In genomic region chr15:59168536-59168935, GRCh38 we compare ENCODE assay signal across 14 cellular contexts. TPM values are rescaled to one million over a fixed set of nuclear protein-coding genes. Genes with fewer than 3 reads are reported as not detected.
A peak's percentile ranks its signal among the peaks of the same experiment; 100 is the strongest.
DNase-seq lines count a peak whose midpoint lies in the region; ATAC-seq and TF ChIP-seq lines count a peak whose summit lies in the region.
"Had no signal": no experiment of that assay in that cellular context is flagged by ENCODE, and none has a peak within 500 bp of the region (broad histone marks: within the 10 kb centered on the region; RNA-seq: fewer than 3 reads in every experiment).

No MANE protein-coding gene starts in this region.

- no peak overlapping the region for H3K4me3 Mint-ChIP-seq in Calu3 (ENCODE audit: low read depth, unreplicated experiment)
- H3K4me3 Mint-ChIP-seq: memory B cell had no signal

- no peak for ATAC-seq in HG03175 (IDR thresholded peaks at IDR 0.05; ENCODE audit: unreplicated experiment)
- ATAC-seq in sciatic nerve: no peak

- dilution Hi-C loops in mammary epithelial cell (cut with HindIII; ENCODE audit: low sequenced_read_pairs): no loop called here

- H3K9me3 Mint-ChIP-seq in Calu3 (ENCODE audit: low read depth, unreplicated experiment): no peaks in the 10 kb centered on the region
- H3K9me3 Mint-ChIP-seq: memory B cell had no signal

- H3K79me2 ChIP-seq in ACC112 (ENCODE audit: control insufficient read depth, insufficient read depth, low read length, unreplicated experiment) (no peaks in the 10 kb centered on the region), Loucy (ENCODE audit: insufficient read depth, low read length) (no peaks in the 10 kb centered on the region), mammary epithelial cell (ENCODE audit: insufficient read depth, low read length) (peaks cover 13% of the 10 kb centered on the region)
- H3K79me2 ChIP-seq: parathyroid adenoma had no signal

- H3K4me3 ChIP-seq in ACC112 (ENCODE audit: low read depth, low read length) (no peak overlapping the region), Loucy (ENCODE audit: low read length, poor library complexity, severe bottlenecking) (no peak overlapping the region), mammary epithelial cell (replicated peaks in 1 of 3; ENCODE audit: insufficient read depth in 1 of 3, low read depth in 2 of 3, low read length in 3 of 3) (no peak overlapping the region)

- H3K4me1 ChIP-seq in ACC112 (ENCODE audit: control insufficient read depth, insufficient read depth, low read length, unreplicated experiment) (peaks cover 42% of the 10 kb centered on the region), Loucy (ENCODE audit: insufficient read depth, low read length, poor library complexity, severe bottlenecking) (peaks cover 31% of the 10 kb centered on the region), mammary epithelial cell (ENCODE audit: insufficient read depth, low read length) (peaks cover 69% of the 10 kb centered on the region)
- H3K4me1 ChIP-seq: parathyroid adenoma had no signal

- H3F3A ChIP-seq in Loucy (ENCODE audit: low read depth): no peaks in the 10 kb centered on the region

- H3K4me2 ChIP-seq in Loucy (ENCODE audit: low read depth, low read length, poor library complexity, severe bottlenecking) (peak overlapping the region; percentile 32), mammary epithelial cell (ENCODE audit: insufficient read depth, low read depth, low read length) (peak overlapping the region; percentile 16)

- 63% methylated on average over 6 of the region's 7 CpGs for WGBS in mammary epithelial cell (ENCODE audit: low coverage, missing lambda C conversion rate)

- in situ Hi-C loops in mammary epithelial cell (cut with MboI; ENCODE audit: low sequenced_read_pairs in 2 of 2): no loop called here

- H3K4me1 Mint-ChIP-seq in Calu3 (ENCODE audit: low read depth, unreplicated experiment): peaks cover 25% of the 10 kb centered on the region
- H3K4me1 Mint-ChIP-seq: memory B cell had no signal

- no TSS peak for BruUV-seq in mammary epithelial cell (replicated peaks; lab: Mats Ljungman, UMichigan)
- no TSS peak for BruUV-seq in Calu3 (replicated peaks; lab: Mats Ljungman, UMichigan)

- peak; percentile 41 for DNase-seq in mammary epithelial cell
- peak; percentile 40 to 64 for DNase-seq in lung microvascular endothelial cell (ENCODE audit: low read depth in 2 of 2)
- no peak for DNase-seq in Calu3
- no peak for DNase-seq in NCI-H1417 (lab: John Stamatoyannopoulos, UW)
- no peak for DNase-seq in sciatic nerve (ENCODE audit: low spot score)
- DNase-seq: activated CD4-positive, alpha-beta T cell treated with anti-CD3 and anti-CD28 coated beads for 4 hours; cortex of kidney; stimulated activated CD4-positive, alpha-beta T cell treated with anti-CD3 and anti-CD28 coated beads, Interleukin-4, amount 100 ng/mL, for 24 hours had no signal

- H2AFZ ChIP-seq in ACC112 (ENCODE audit: low read length, unreplicated experiment) (no peak overlapping the region), Loucy (ENCODE audit: low read length) (no peak overlapping the region), mammary epithelial cell (ENCODE audit: low read depth, low read length) (no peak overlapping the region)
- H2AFZ ChIP-seq: parathyroid adenoma had no signal

- H3K27ac Mint-ChIP-seq in Calu3 (ENCODE audit: unreplicated experiment): no peak overlapping the region
- H3K27ac Mint-ChIP-seq: memory B cell had no signal

- H3K9me2 ChIP-seq in Loucy (replicated peaks; ENCODE audit: low read depth, low read length): no peaks in the 10 kb centered on the region

- no peaks in the 10 kb centered on the region for H3K27me3 Mint-ChIP-seq in Calu3 (ENCODE audit: unreplicated experiment)
- H3K27me3 Mint-ChIP-seq: memory B cell had no signal

- CTCF ChIA-PET in mammary epithelial cell (lab: Charles Lee; ENCODE audit: low non-redundant PET) (no interaction called here), Calu3 (lab: Charles Lee) (interaction anchor here (0.8 kb wide), 1 partner anchor 32 kb away, joined by 3 read pairs; no protein-coding TSS in a partner anchor)

- H3K27me3 ChIP-seq in ACC112 (ENCODE audit: insufficient read depth, low read length): no peaks in the 10 kb centered on the region
- no peaks in the 10 kb centered on the region for H3K27me3 ChIP-seq in Loucy (ENCODE audit: insufficient read depth, low read length, poor library complexity, severe bottlenecking)
- no peaks in the 10 kb centered on the region for H3K27me3 ChIP-seq in mammary epithelial cell (ENCODE audit: insufficient read depth, low read length)

- peak overlapping the region; percentile 93 for H3K27ac ChIP-seq in ACC112 (ENCODE audit: low read depth, low read length)
- peak overlapping the region; percentile 97 for H3K27ac ChIP-seq in mammary epithelial cell (ENCODE audit: insufficient read depth, low read depth, low read length)
- H3K27ac ChIP-seq: HL-60, parathyroid adenoma had no signal

- H4K20me1 ChIP-seq in Loucy (ENCODE audit: insufficient read depth, low read length, poor library complexity, severe bottlenecking): no peaks in the 10 kb centered on the region
- H4K20me1 ChIP-seq in mammary epithelial cell (ENCODE audit: insufficient read depth, low read length): no peaks in the 10 kb centered on the region

- intact Hi-C loops in mammary epithelial cell (cut with micrococcal nuclease): loop anchor here (5.0 kb wide), 1 partner anchor 204 kb away; the partner anchor contains the start of gene MYO1E
- intact Hi-C loops in Calu3 (cut with micrococcal nuclease; ENCODE audit: unreplicated experiment): no loop called here
- intact Hi-C loops in sciatic nerve (cut with DNase I): no loop called here

- H3K36me3 ChIP-seq in ACC112 (ENCODE audit: insufficient read depth, low read length): peaks cover 19% of the 10 kb centered on the region
- no peaks in the 10 kb centered on the region for H3K36me3 ChIP-seq in Loucy (ENCODE audit: insufficient read depth, low read length)
- H3K36me3 ChIP-seq in mammary epithelial cell (ENCODE audit: insufficient read depth, low read length): peaks cover 12% of the 10 kb centered on the region

- H3K36me3 Mint-ChIP-seq in Calu3 (ENCODE audit: insufficient read depth, unreplicated experiment): peaks cover 97% of the 10 kb centered on the region

- H3K9ac ChIP-seq in Loucy (ENCODE audit: low read depth, low read length, poor library complexity, severe bottlenecking) (no peak overlapping the region), mammary epithelial cell (ENCODE audit: insufficient read depth, low read length) (no peak overlapping the region)
- H3K9ac ChIP-seq: parathyroid adenoma had no signal

- TF ChIP-seq CTCF in Loucy (conservative IDR thresholded peaks at IDR 0.05; ENCODE audit: low read length) (no peak), mammary epithelial cell (conservative IDR thresholded peaks at IDR 0.05 in 1 of 2, IDR thresholded peaks at IDR 0.05 in 1 of 2; ENCODE audit: extremely low read depth in 1 of 2, insufficient read depth in 1 of 2, low read depth in 1 of 2, low read length in 2 of 2) (no peak), Calu3 (IDR thresholded peaks at IDR 0.05; ENCODE audit: unreplicated experiment) (no peak)

- H3K9me3 ChIP-seq in Loucy (ENCODE audit: insufficient read depth, low read depth, low read length): no peaks in the 10 kb centered on the region
- H3K9me3 ChIP-seq in mammary epithelial cell (replicated peaks; ENCODE audit: insufficient read depth, low read length): no peaks in the 10 kb centered on the region

RNA-seq across cellular contexts. Expression of gene LDHAL6B, which starts 38.1 kb away (rescaled TPM):
- total RNA-seq in mammary epithelial cell (not detected), lung microvascular endothelial cell (not detected in 2 replicates), Calu3 (2022) (not detected in 2 replicates), sciatic nerve (not detected)
- polyA plus RNA-seq in mammary epithelial cell: not detected
- polyA minus RNA-seq in mammary epithelial cell: not detected

Comparison
In these comparisons a context has a peak if more than half of its experiments do, and no peak if none do; other contexts are left out.
1. DNase-seq: peak in mammary epithelial cell (single experiment) and lung microvascular endothelial cell (2 of 2); none in Calu3 (single experiment), NCI-H1417 (0 of 3) and sciatic nerve (single experiment).